12 cellular contexts compared by ENCODE assay signal in the genomic region with DNA sequence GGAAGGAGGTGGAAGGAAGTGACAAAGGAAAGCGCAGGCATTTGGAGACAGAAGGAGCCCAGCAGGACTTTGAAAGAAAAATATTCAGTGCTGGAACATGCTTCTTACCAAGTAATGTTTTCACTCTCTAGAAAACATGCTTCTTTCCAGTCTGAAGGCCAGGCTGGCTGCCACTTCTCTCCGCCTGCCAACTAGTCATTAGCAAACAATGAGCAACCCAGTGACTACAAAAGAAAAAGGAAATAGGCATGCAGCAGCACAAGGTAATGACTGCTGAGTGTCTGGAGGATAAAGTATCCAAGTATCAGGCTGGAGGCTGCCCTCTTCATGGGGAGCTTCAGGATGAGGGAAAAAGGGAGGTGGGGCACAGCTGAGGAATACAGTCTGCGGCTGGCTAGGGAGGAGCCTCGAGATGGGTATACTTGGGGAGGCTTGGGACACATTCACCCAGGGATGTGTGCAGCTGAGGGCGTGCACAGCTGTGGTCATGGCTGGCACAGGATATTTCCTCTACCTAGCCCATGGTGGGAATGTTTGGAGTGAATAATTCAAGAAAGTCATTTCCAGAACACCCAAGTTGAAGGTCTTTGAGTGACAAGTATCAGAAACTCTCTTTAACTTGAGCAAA.
DNase-seq lines count a peak whose midpoint lies in the region; ATAC-seq and TF ChIP-seq lines count a peak whose summit lies in the region.
"Had no signal": no experiment of that assay in that cellular context is flagged by ENCODE, and none has a peak within 500 bp of the region (broad histone marks: within the 10 kb centered on the region; RNA-seq: fewer than 3 reads in every experiment).

No MANE protein-coding gene starts in this region.

- H3K27me3 ChIP-seq in left lung, result no peaks in the 10 kb centered on the region
- H3K27me3 ChIP-seq: right lobe of liver, testis had no signal

- peaks cover 0 to 3% (median 0%) of the 10 kb centered on the region in 3 donors for H3K9me3 Mint-ChIP-seq in T-cell
- H3K9me3 Mint-ChIP-seq: activated CD4-positive, alpha-beta T cell treated with anti-CD3 and anti-CD28 coated beads, Interleukin-2, amount 10 ng/mL, durations not matched to agents 24 days and 14 days had no signal

- TF ChIP-seq POLR2A in lower leg skin (IDR thresholded peaks at IDR 0.05), result no peak

- H3K27me3 Mint-ChIP-seq in T-cell, result peaks cover 18 to 45% of the 10 kb centered on the region in 2 donors

- intact Hi-C loops in left lung (cut with DNase I), result no loop called here
- intact Hi-C loops in lower leg skin (cut with DNase I; ENCODE audit: low total_unique reads), result no loop called here

- ATAC-seq in left lung (peak; percentile 89), T-cell (replicated peaks in 1 of 4) (no peak), HG03135 (IDR thresholded peaks at IDR 0.05; ENCODE audit: unreplicated experiment) (no peak)
- ATAC-seq: heart left ventricle had no signal

- H3K27ac ChIP-seq in left lung, result no peak overlapping the region
- H3K27ac ChIP-seq: heart left ventricle, right lobe of liver, testis had no signal

- no peak overlapping the region for H3K27ac Mint-ChIP-seq in T-cell
- H3K27ac Mint-ChIP-seq: activated CD4-positive, alpha-beta T cell treated with anti-CD3 and anti-CD28 coated beads, Interleukin-2, amount 10 ng/mL, durations not matched to agents 24 days and 14 days had no signal

- H3K4me1 Mint-ChIP-seq in T-cell, result no peaks in the 10 kb centered on the region
- H3K4me1 Mint-ChIP-seq: activated CD4-positive, alpha-beta T cell treated with anti-CD3 and anti-CD28 coated beads, Interleukin-2, amount 10 ng/mL, durations not matched to agents 24 days and 14 days had no signal

- WGBS in lower leg skin, 2 donors, result 50 to 69% methylated on average over 5 of the region's 5 CpGs

- TF ChIP-seq CTCF in AG09309 (IDR thresholded peaks at IDR 0.05; ENCODE audit: control insufficient read depth, insufficient read depth, low read depth, low read length, missing control alignments) (no peak), astrocyte of the cerebellum (IDR thresholded peaks at IDR 0.05; ENCODE audit: low read depth, low read length, missing control alignments) (no peak), left lung (IDR thresholded peaks at IDR 0.05) (no peak), lower leg skin (IDR thresholded peaks at IDR 0.05) (no peak)

- H3K4me3 ChIP-seq in AG09309 (ENCODE audit: control insufficient read depth, low read depth, low read length) (no peak overlapping the region), astrocyte of the cerebellum (ENCODE audit: low read depth, low read length) (no peak overlapping the region), left lung (no peak overlapping the region), lower leg skin (ENCODE audit: low read depth, poor library complexity, severe bottlenecking) (no peak overlapping the region)
- H3K4me3 ChIP-seq: heart left ventricle, right lobe of liver, testis had no signal

- CTCF ChIA-PET in T-cell (lab: Charles Lee), result no interaction called here

- H3K9me3 ChIP-seq in left lung, result peaks cover 0 to 4% of the 10 kb centered on the region in 2 donors
- H3K9me3 ChIP-seq: right lobe of liver, testis had no signal

- peaks cover 0 to 6% of the 10 kb centered on the region in 2 donors for H3K4me1 ChIP-seq in left lung
- H3K4me1 ChIP-seq: right lobe of liver, testis had no signal

- in situ Hi-C loops in astrocyte of the cerebellum (cut with HindIII; ENCODE audit: low sequenced_read_pairs), result no loop called here

- H3K36me3 ChIP-seq in left lung, result no peaks in the 10 kb centered on the region
- H3K36me3 ChIP-seq: heart left ventricle, right lobe of liver had no signal

- POLR2A ChIA-PET in T-cell (lab: Charles Lee), result no interaction called here

- H3K4me3 Mint-ChIP-seq in T-cell, result no peak overlapping the region
- H3K4me3 Mint-ChIP-seq: activated CD4-positive, alpha-beta T cell treated with anti-CD3 and anti-CD28 coated beads, Interleukin-2, amount 10 ng/mL, durations not matched to agents 24 days and 14 days had no signal

- DNase-seq in AG09309 (ENCODE audit: low read depth) (peak; percentile 17), NCI-H1105 treated with DMSO at 0.1 percent for 48 hours (lab: John Stamatoyannopoulos, UW) (peak; percentile 59), astrocyte of the cerebellum (ENCODE audit: low read depth) (peak; percentile 70), left lung (no peak), T-cell (no peak), lower leg skin (ENCODE audit: low spot score in 2 of 2) (no peak), HK-2 (ENCODE audit: unreplicated experiment) (no peak)
- DNase-seq: activated CD4-positive, alpha-beta T cell treated with anti-CD3 and anti-CD28 coated beads, Interleukin-2, amount 10 ng/mL, durations not matched to agents 24 days and 14 days; heart left ventricle; right lobe of liver; testis had no signal

- H3K36me3 Mint-ChIP-seq in T-cell, result no peaks in the 10 kb centered on the region

Comparison
In these comparisons a context has a peak if more than half of its experiments do, and no peak if none do; other contexts are left out.
1. DNase-seq: peak in AG09309 (single experiment), NCI-H1105 treated with DMSO at 0.1 percent for 48 hours (single experiment) and astrocyte of the cerebellum (single experiment); none in left lung (0 of 2), T-cell (0 of 34), lower leg skin (0 of 2) and HK-2 (single experiment).